In the genomic region with DNA sequence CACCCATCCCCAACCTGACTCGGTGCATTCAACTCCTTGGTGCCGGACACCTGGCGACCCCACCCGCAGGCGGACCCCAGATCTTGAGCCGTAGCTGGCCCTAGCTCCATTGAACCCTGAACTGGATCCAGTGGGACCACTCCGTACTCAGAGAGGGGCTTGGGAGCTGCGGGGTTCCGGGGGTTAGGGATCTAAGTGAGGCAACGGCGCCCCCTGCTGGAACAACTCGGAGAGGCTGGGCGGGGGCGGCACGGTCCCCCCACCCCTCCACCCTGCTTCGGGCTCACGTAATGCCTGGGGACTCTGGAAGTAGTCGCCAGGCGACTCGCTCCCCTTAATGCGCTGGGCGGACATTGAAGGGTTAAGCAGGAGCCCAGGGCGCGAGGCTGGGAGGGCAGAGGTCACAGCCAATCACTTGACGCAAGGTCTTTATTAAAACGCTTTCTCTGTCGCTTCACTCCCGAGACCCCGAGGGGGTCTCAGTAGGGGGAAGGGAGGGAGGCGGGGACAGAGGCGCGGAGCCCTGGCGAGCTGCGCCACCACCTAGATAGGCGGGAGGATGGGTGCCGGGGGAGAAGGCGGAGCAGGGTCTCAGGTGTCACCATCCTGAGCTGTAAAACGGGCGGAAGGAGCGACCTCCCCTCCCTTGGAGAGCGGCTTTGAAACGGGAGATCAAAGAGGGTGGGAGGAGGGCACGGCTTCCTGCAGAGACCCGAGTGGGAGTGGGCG, we compare ENCODE assay signal across 1 cellular context.
A peak's percentile ranks its signal among the peaks of the same experiment; 100 is the strongest.
TF ChIP-seq lines count a peak whose summit lies in the region.

No MANE protein-coding gene starts in this region.

TF ChIP-seq in endothelial cell of umbilical vein, 7 proteins besides CTCF, POLR2A, EP300 and RAD21:
- TF ChIP-seq GATA2 (IDR thresholded peaks at IDR 0.05; ENCODE audit: insufficient read depth, insufficient read length, low read depth, low read length) (no peak), EZH2 (IDR thresholded peaks at IDR 0.05; ENCODE audit: borderline replicate concordance, low read depth, low read length, severe bottlenecking) (peak; percentile 42)
